ENCODE assay signal across 15 cellular contexts in genomic region chr12:113940357-113940756, GRCh38. TPM values are rescaled to one million over a fixed set of nuclear protein-coding genes. Genes with fewer than 3 reads are reported as not detected.
DNase-seq lines count a peak whose midpoint lies in the region; TF ChIP-seq lines count a peak whose summit lies in the region.
"Had no signal": no experiment of that assay in that cellular context is flagged by ENCODE, and none has a peak within 500 bp of the region (broad histone marks: within the 10 kb centered on the region; RNA-seq: fewer than 3 reads in every experiment).

No MANE protein-coding gene starts in this region.

- no peak overlapping the region for H3K4me2 ChIP-seq in PC-9
- H3K4me2 ChIP-seq: SK-N-SH had no signal

- H3F3A ChIP-seq in PC-9 (ENCODE audit: insufficient read depth, low read depth), result no peaks in the 10 kb centered on the region

- H3K79me2 ChIP-seq in PC-9 (ENCODE audit: low read depth), result no peaks in the 10 kb centered on the region

- no peaks in the 10 kb centered on the region for H4K20me1 ChIP-seq in PC-9 (ENCODE audit: insufficient read depth)

- peak; percentile 73 for DNase-seq in H7
- peak; percentile 20 for DNase-seq in NT2/D1 (ENCODE audit: low read depth, low spot score)
- peak in 39 of 42 donors; percentile 13 to 87 (median 50) for DNase-seq in head of caudate nucleus
- peak; percentile 36 for DNase-seq in putamen (ENCODE audit: low spot score)
- DNase-seq in HK-2 (ENCODE audit: unreplicated experiment), result no peak
- DNase-seq in HAP-1 (ENCODE audit: low spot score in 2 of 2), result no peak
- no peak for DNase-seq in PC-9
- DNase-seq: CD8-positive, alpha-beta memory T cell; MM.1S; NCI-H1105; NCI-H1694 treated with DMSO at 0.1 percent for 48 hours; NCI-H446; Peyer's patch; Right ventricle myocardium superior; SK-N-SH had no signal

- H3K9ac ChIP-seq in NT2/D1 (ENCODE audit: insufficient read length, low read depth), result peak overlapping the region; percentile 57
- H3K9ac ChIP-seq: SK-N-SH had no signal

- H3K27ac ChIP-seq in PC-9, result no peak overlapping the region
- H3K27ac ChIP-seq: Peyer's patch had no signal

- no TSS peak for BruUV-seq in PC-9 (replicated peaks; lab: Mats Ljungman, UMichigan)

- peaks cover 25% of the 10 kb centered on the region for H3K36me3 ChIP-seq in H7 (replicated peaks; ENCODE audit: control insufficient read depth, insufficient read depth, low read length)
- peaks cover 89% of the 10 kb centered on the region for H3K36me3 ChIP-seq in NT2/D1 (ENCODE audit: insufficient read depth, insufficient read length, low read length)
- H3K36me3 ChIP-seq in HAP-1 (replicated peaks), result peaks cover 24% of the 10 kb centered on the region
- no peaks in the 10 kb centered on the region for H3K36me3 ChIP-seq in PC-9 (ENCODE audit: low read depth)

- CTCF ChIA-PET in PC-9 (lab: Charles Lee), result no interaction called here

- H3K27me3 ChIP-seq in H7 (ENCODE audit: control insufficient read depth, insufficient read depth, low read length) (no peaks in the 10 kb centered on the region), NT2/D1 (ENCODE audit: insufficient read depth, insufficient read length) (no peaks in the 10 kb centered on the region), HAP-1 (ENCODE audit: low read depth) (no peaks in the 10 kb centered on the region), PC-9 (ENCODE audit: insufficient read depth, low read depth) (no peaks in the 10 kb centered on the region)
- H3K27me3 ChIP-seq: Peyer's patch had no signal

- intact Hi-C loops in head of caudate nucleus (cut with DNase I) (no loop called here), PC-9 (cut with micrococcal nuclease; ENCODE audit: unreplicated experiment) (no loop called here)

- no peak for TF ChIP-seq CTCF in PC-9 (conservative IDR thresholded peaks at IDR 0.05)

- in situ Hi-C loops in HAP-1 (cut with MboI; ENCODE audit: low sequenced_read_pairs), result no loop called here

- H3K9me2 ChIP-seq in PC-9 (ENCODE audit: insufficient read depth), result no peaks in the 10 kb centered on the region
- H3K9me2 ChIP-seq: SK-N-SH had no signal

- H3K4me1 ChIP-seq in NT2/D1 (ENCODE audit: insufficient read depth, insufficient read length), result peaks cover 8% of the 10 kb centered on the region
- no peaks in the 10 kb centered on the region for H3K4me1 ChIP-seq in HAP-1
- no peaks in the 10 kb centered on the region for H3K4me1 ChIP-seq in PC-9 (replicated peaks; ENCODE audit: insufficient read depth)
- H3K4me1 ChIP-seq: Peyer's patch had no signal

- H2AFZ ChIP-seq in PC-9, result no peak overlapping the region

- H3K4me3 ChIP-seq in H7 (ENCODE audit: insufficient read depth, low read depth, low read length) (no peak overlapping the region), NT2/D1 (ENCODE audit: insufficient read length, low read depth) (no peak overlapping the region), HAP-1 (no peak overlapping the region), PC-9 (no peak overlapping the region)
- H3K4me3 ChIP-seq: Peyer's patch had no signal

- POLR2A ChIA-PET in PC-9 (lab: Charles Lee; ENCODE audit: unreplicated experiment), result interaction anchor here (0.5 kb wide), 1 partner anchor 1533 kb away, joined by 3 read pairs; no protein-coding TSS in a partner anchor

- H3K9me3 ChIP-seq in NT2/D1 (ENCODE audit: insufficient read depth, low read length) (no peaks in the 10 kb centered on the region), HAP-1 (no peaks in the 10 kb centered on the region), PC-9 (ENCODE audit: insufficient read depth, low read depth) (no peaks in the 10 kb centered on the region)
- H3K9me3 ChIP-seq: Peyer's patch, SK-N-SH had no signal

RNA-seq across cellular contexts. Expression of gene RBM19, which starts 25.8 kb away (rescaled TPM):
- 36.1 and 42.6 TPM in 2 replicates for total RNA-seq in H7 (2014; rRNA removed; shearing (Covaris generic))
- total RNA-seq in PC-9 (2021), result 23.1 and 23.8 TPM in 2 replicates

Comparison
In these comparisons a context has a peak if more than half of its experiments do, and no peak if none do; other contexts are left out.
1. DNase-seq: peak in H7 (single experiment), NT2/D1 (single experiment), head of caudate nucleus (39 of 42) and putamen (single experiment); none in HK-2 (single experiment), HAP-1 (0 of 2) and PC-9 (0 of 2).